ENCODE assay signal across 25 cellular contexts in genomic region chr2:108382196-108382595, GRCh38. TPM values are rescaled to one million over a fixed set of nuclear protein-coding genes. Genes with fewer than 3 reads are reported as not detected.
"Had no signal": no experiment of that assay in that cellular context is flagged by ENCODE, and none has a peak within 500 bp of the region (broad histone marks: within the 10 kb centered on the region; RNA-seq: fewer than 3 reads in every experiment).

No MANE protein-coding gene starts in this region.

- H3K79me2 ChIP-seq: parathyroid adenoma had no signal

- H3K4me3 ChIP-seq: body of pancreas, dorsolateral prefrontal cortex, lower lobe of right lung, smooth muscle cell, stomach, vagina had no signal

- FAIRE-seq: colon, TTC549 had no signal

- ATAC-seq: activated CD8-positive, alpha-beta T cell treated with anti-CD3 and anti-CD28 coated beads for 36 hours; body of pancreas; lower lobe of right lung; sciatic nerve had no signal

- DNase-seq: activated B cell treated with CpG ODN at 0.5 μM for 24 hours; activated CD4-positive, alpha-beta T cell treated with anti-CD3 and anti-CD28 coated beads for 4 hours; activated CD8-positive, alpha-beta T cell treated with anti-CD3 and anti-CD28 coated beads for 36 hours; activated naive CD4-positive, alpha-beta T cell treated with Interleukin-2 at 50 U/mL for 16 hours; activated naive CD8-positive, alpha-beta T cell treated with anti-CD3 and anti-CD28 coated beads, Interleukin-2, amount 10 ng/mL, durations not matched to agents 7 days and 5 days; activated T-cell treated with anti-CD3 and anti-CD28 coated beads, Interleukin-2, amount 50 U/mL, for 24 hours; body of pancreas; central memory CD4-positive, alpha-beta T cell; dorsolateral prefrontal cortex; erythroblast; foreskin melanocyte; glutamatergic neuron; hippocampal formation; islet precursor cell; lower lobe of right lung; midbrain; stimulated activated CD4-positive, alpha-beta T cell treated with anti-CD3 and anti-CD28 coated beads, Interleukin-4, amount 100 ng/mL, for 1 hour; stomach had no signal

- H3K4me1 ChIP-seq: parathyroid adenoma had no signal

- H3K4me2 ChIP-seq: smooth muscle cell had no signal

- H2AFZ ChIP-seq: parathyroid adenoma had no signal

- H3K9ac ChIP-seq: parathyroid adenoma had no signal

- H3K9me3 ChIP-seq: body of pancreas, lower lobe of right lung, stomach, vagina had no signal

- H3K27me3 ChIP-seq: body of pancreas, dorsolateral prefrontal cortex, stomach, vagina had no signal

- H3K27ac ChIP-seq: body of pancreas, dorsolateral prefrontal cortex, lower lobe of right lung, parathyroid adenoma, stomach, vagina had no signal

- H3K36me3 ChIP-seq: vagina had no signal

RNA-seq across cellular contexts. Expression of gene SULT1C4, which starts 4.4 kb away (rescaled TPM):
- total RNA-seq: activated B cell treated with CpG ODN at 0.5 μM for 24 hours; activated CD8-positive, alpha-beta T cell treated with anti-CD3 and anti-CD28 coated beads for 36 hours; activated naive CD8-positive, alpha-beta T cell treated with anti-CD3 and anti-CD28 coated beads, Interleukin-2, amount 10 ng/mL, durations not matched to agents 7 days and 5 days; activated T-helper 2 cell treated with anti-CD3 and anti-CD28 coated beads, Interferon-gamma antibody, Interleukin-2, Interleukin-4, amounts not matched to agents 10 μg/mL and 5 μg/mL and 100 μg/mL, durations not matched to agents 14 hours and 24 hours and 36 hours had no signal
